In the genomic region with DNA sequence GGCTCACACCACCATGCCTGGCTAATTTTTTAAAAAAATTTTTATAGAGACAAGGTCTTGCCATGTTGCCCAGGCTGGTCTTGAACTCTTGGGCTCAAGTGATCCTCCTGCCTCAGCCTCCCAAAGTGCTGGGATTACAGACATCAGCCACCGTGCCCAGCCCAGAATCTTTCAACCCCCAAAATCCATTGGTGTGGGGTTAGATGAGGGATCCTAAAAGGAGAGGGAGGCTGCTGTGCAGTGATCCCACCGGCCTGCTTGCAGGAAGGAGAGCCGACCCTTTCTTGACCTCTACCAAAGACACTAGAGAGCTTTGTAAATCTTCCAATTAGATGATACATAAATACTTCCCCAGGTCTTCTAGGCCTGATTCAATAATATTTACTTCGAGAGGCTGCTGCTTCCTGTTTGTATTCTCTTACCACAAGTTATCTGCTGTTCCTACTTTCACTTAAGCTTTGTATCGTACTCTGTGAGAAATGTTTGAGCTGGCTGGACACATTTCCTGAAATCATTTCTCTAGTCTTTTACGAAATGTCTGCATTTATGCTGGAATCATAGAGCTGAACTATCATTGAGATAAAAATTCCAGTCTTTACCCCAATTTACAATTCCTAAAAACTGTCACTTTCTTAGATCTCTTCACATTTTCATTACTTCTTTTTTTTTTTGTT, we compare ENCODE assay signal across 8 cellular contexts. TPM values are rescaled to one million over a fixed set of nuclear protein-coding genes. Genes with fewer than 3 reads are reported as not detected.
DNase-seq lines count a peak whose midpoint lies in the region; ATAC-seq and TF ChIP-seq lines count a peak whose summit lies in the region.

No MANE protein-coding gene starts in this region.

- CTCF ChIA-PET in SK-N-SH (lab: Yijun Ruan, JAX): interaction anchor here (0.7 kb wide), 1 partner anchor 14 kb away, joined by 3 read pairs; no protein-coding TSS in a partner anchor

- no peak for TF ChIP-seq EP300 in SK-N-SH (IDR thresholded peaks at IDR 0.05; ENCODE audit: borderline replicate concordance in 1 of 2, low read depth in 1 of 2, low read length in 1 of 2)

- TF ChIP-seq POLR2A in spleen (IDR thresholded peaks at IDR 0.05): no peak

- POLR2A ChIA-PET in SK-N-SH (lab: Yijun Ruan, JAX): no interaction called here

- H3F3A ChIP-seq in SK-N-SH (replicated peaks; ENCODE audit: insufficient read depth): no peaks in the 10 kb centered on the region

- no peaks in the 10 kb centered on the region for H3K79me2 ChIP-seq in SK-N-SH (ENCODE audit: insufficient read depth)

- 69% methylated on average over 6 of the region's 6 CpGs for WGBS in SK-N-SH (ENCODE audit: low lambda C conversion rate)
- WGBS in spleen, 5 donors: 24 to 29% (median 28%) methylated on average over 6 of the region's 6 CpGs

- H2AFZ ChIP-seq in SK-N-SH (ENCODE audit: low read depth): peak overlapping the region; percentile 37; the same call in 1 of the 2 replicates

- TF ChIP-seq CTCF in SK-N-SH (IDR thresholded peaks at IDR 0.05) (no peak), fibroblast of villous mesenchyme (IDR thresholded peaks at IDR 0.05; ENCODE audit: insufficient read depth, low read depth, low read length) (no peak), spleen (IDR thresholded peaks at IDR 0.05 in 8 of 11, conservative IDR thresholded peaks at IDR 0.05 in 3 of 11) (no peak)

- no peaks in the 10 kb centered on the region for H3K27me3 ChIP-seq in SK-N-SH (ENCODE audit: insufficient read depth)
- H3K27me3 ChIP-seq in spleen (replicated peaks in 1 of 7): no peaks in the 10 kb centered on the region

- H3K36me3 ChIP-seq in SK-N-SH (replicated peaks in 1 of 2; ENCODE audit: control insufficient read depth in 1 of 2, insufficient read depth in 2 of 2, low read length in 1 of 2): no peaks in the 10 kb centered on the region
- no peaks in the 10 kb centered on the region for H3K36me3 ChIP-seq in spleen

- H3K9me3 ChIP-seq in SK-N-SH: no peaks in the 10 kb centered on the region
- H3K9me3 ChIP-seq in spleen: no peaks in the 10 kb centered on the region

- H3K9ac ChIP-seq in SK-N-SH: peak overlapping the region; percentile 27; the same call in 1 of the 2 replicates

- no peaks in the 10 kb centered on the region for H4K20me1 ChIP-seq in SK-N-SH (ENCODE audit: insufficient read depth)

- intact Hi-C loops in spleen (cut with DNase I; ENCODE audit: low total_unique reads): no loop called here

- H3K4me1 ChIP-seq in SK-N-SH (ENCODE audit: control insufficient read depth in 1 of 2, insufficient read depth in 2 of 2, low read depth in 1 of 2, low read length in 1 of 2) (peaks cover 0 to 8% of the 10 kb centered on the region in 2 experiments; a peak in 1 of 4 replicates), spleen (peaks cover 0 to 70% (median 28%) of the 10 kb centered on the region in 6 donors)

- DNase-seq in SK-N-SH (no peak), fibroblast of villous mesenchyme (ENCODE audit: low read depth) (peak; percentile 94), spleen (no peak), activated gamma-delta T cell treated with Interleukin-2 at 50 U/mL for 16 hours (no peak), NCI-H2081 treated with DMSO at 0.1 percent for 48 hours (lab: John Stamatoyannopoulos, UW) (no peak), HuH-7.5 (ENCODE audit: low spot score) (no peak), NCI-H2227 (lab: John Stamatoyannopoulos, UW; ENCODE audit: unreplicated experiment) (no peak)

- ATAC-seq in GM21529 (IDR thresholded peaks at IDR 0.05; ENCODE audit: unreplicated experiment): peak; percentile 68

- peak overlapping the region; percentile 49 for H3K4me2 ChIP-seq in SK-N-SH

- H3K4me3 ChIP-seq in SK-N-SH (ENCODE audit: low read depth in 2 of 2, low read length in 1 of 2) (no peak overlapping the region), fibroblast of villous mesenchyme (ENCODE audit: low read depth, low read length) (no peak overlapping the region), spleen (peak overlapping the region in 1 of 8 donors; percentile 24)

- peak overlapping the region in 1 of 2 experiments; percentile 65; a peak in 1 of 4 replicates for H3K27ac ChIP-seq in SK-N-SH (ENCODE audit: low read depth in 2 of 2, low read length in 1 of 2)
- peak overlapping the region; percentile 45 to 90 (median 86) for H3K27ac ChIP-seq in spleen

- TF ChIP-seq RAD21 in SK-N-SH (IDR thresholded peaks at IDR 0.05; ENCODE audit: low read length): no peak

- no peaks in the 10 kb centered on the region for H3K9me2 ChIP-seq in SK-N-SH

TF ChIP-seq in SK-N-SH, 30 proteins besides CTCF, POLR2A, EP300 and RAD21:
- TF ChIP-seq RCOR1 (IDR thresholded peaks at IDR 0.05; ENCODE audit: low read length) (no peak), USF2 (IDR thresholded peaks at IDR 0.05; ENCODE audit: borderline replicate concordance, low read depth, low read length) (no peak), ELF1 (IDR thresholded peaks at IDR 0.05) (no peak), NRF1 (IDR thresholded peaks at IDR 0.05; ENCODE audit: low read depth, low read length) (no peak), TAF1 (IDR thresholded peaks at IDR 0.05; ENCODE audit: borderline replicate concordance, low read depth, low read length) (no peak), GABPA (IDR thresholded peaks at IDR 0.05; ENCODE audit: low read depth) (no peak), RXRA (IDR thresholded peaks at IDR 0.05; ENCODE audit: borderline replicate concordance, low read depth) (no peak), POLR2AphosphoS5 (IDR thresholded peaks at IDR 0.05; ENCODE audit: low read depth, low read length) (no peak), RFX5 (IDR thresholded peaks at IDR 0.05; ENCODE audit: low read length) (no peak)
- TF ChIP-seq, protein P1, sequence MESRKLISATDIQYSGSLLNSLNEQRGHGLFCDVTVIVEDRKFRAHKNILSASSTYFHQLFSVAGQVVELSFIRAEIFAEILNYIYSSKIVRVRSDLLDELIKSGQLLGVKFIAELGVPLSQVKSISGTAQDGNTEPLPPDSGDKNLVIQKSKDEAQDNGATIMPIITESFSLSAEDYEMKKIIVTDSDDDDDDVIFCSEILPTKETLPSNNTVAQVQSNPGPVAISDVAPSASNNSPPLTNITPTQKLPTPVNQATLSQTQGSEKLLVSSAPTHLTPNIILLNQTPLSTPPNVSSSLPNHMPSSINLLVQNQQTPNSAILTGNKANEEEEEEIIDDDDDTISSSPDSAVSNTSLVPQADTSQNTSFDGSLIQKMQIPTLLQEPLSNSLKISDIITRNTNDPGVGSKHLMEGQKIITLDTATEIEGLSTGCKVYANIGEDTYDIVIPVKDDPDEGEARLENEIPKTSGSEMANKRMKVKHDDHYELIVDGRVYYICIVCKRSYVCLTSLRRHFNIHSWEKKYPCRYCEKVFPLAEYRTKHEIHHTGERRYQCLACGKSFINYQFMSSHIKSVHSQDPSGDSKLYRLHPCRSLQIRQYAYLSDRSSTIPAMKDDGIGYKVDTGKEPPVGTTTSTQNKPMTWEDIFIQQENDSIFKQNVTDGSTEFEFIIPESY (IDR thresholded peaks at IDR 0.05; ENCODE audit: borderline replicate concordance, low read depth): no peak
- TF ChIP-seq, protein P2, sequence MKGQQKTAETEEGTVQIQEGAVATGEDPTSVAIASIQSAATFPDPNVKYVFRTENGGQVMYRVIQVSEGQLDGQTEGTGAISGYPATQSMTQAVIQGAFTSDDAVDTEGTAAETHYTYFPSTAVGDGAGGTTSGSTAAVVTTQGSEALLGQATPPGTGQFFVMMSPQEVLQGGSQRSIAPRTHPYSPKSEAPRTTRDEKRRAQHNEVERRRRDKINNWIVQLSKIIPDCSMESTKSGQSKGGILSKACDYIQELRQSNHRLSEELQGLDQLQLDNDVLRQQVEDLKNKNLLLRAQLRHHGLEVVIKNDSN (IDR thresholded peaks at IDR 0.05; ENCODE audit: borderline replicate concordance, low read depth): no peak

RNA-seq across cellular contexts. Expression of gene IER3, which starts 49.3 kb away (rescaled TPM):
- polyA plus RNA-seq in SK-N-SH (2012; rRNA removed) (12.9 and 14.0 TPM in 2 replicates), spleen (10 to 100 TPM; 19.8 to 29.4 (median 25.7) TPM)
- polyA plus RNA-seq in SK-N-SH (2012; cell fraction: cytosol; rRNA removed): 12.4 and 16.7 TPM in 2 replicates
- 27.7 and 30.1 TPM in 2 replicates for polyA plus RNA-seq in SK-N-SH (2012; cell fraction: nucleus; rRNA removed)
- total RNA-seq in fibroblast of villous mesenchyme (132 and 187 TPM in 2 replicates), spleen (10 to 100 TPM; 29.8 to 62.2 (median 41.7) TPM)

RNA-seq across cellular contexts. Expression of gene FLOT1, which starts 51.2 kb away (rescaled TPM):
- 457 and 462 TPM in 2 replicates for polyA plus RNA-seq in SK-N-SH (2012; rRNA removed)
- 377 and 388 TPM in 2 replicates for polyA plus RNA-seq in SK-N-SH (2012; cell fraction: cytosol; rRNA removed)
- 492 and 506 TPM in 2 replicates for polyA plus RNA-seq in SK-N-SH (2012; cell fraction: nucleus; rRNA removed)
- 107 and 119 TPM in 2 replicates for total RNA-seq in fibroblast of villous mesenchyme
- 100 to 1,000 TPM; 125 to 205 (median 170) TPM for total RNA-seq in spleen
- polyA plus RNA-seq in spleen: 100 to 1,000 TPM; 116 to 178 (median 116) TPM
